8 cellular contexts compared by ENCODE assay signal in genomic region chr17:38824899-38825761, GRCh38. TPM values are rescaled to one million over a fixed set of nuclear protein-coding genes. Genes with fewer than 3 reads are reported as not detected.
A peak's percentile ranks its signal among the peaks of the same experiment; 100 is the strongest.
DNase-seq lines count a peak whose midpoint lies in the region; ATAC-seq lines count a peak whose summit lies in the region.

CWC25 (minus strand) TSS chr17:38825321; CDS start chr17:38825183, 138 bp downstream.

- ATAC-seq in GM19324 (IDR thresholded peaks at IDR 0.05; ENCODE audit: low FRiP score, unreplicated experiment) (peak; percentile 97), HG03521 (IDR thresholded peaks at IDR 0.05; ENCODE audit: unreplicated experiment) (peak; percentile 83), left lobe of liver (peak; percentile 87)

- peak; percentile 95 for DNase-seq in Ammon's horn (ENCODE audit: low spot score)
- peak; percentile 90 for DNase-seq in NCI-H748 (lab: John Stamatoyannopoulos, UW; ENCODE audit: unreplicated experiment)
- peak; percentile 96 for DNase-seq in activated CD4-positive, alpha-beta T cell treated with anti-CD3 and anti-CD28 coated beads, Interleukin-2, amount 50 U/mL, for 1 hour
- DNase-seq in cortex of kidney (lab: John Stamatoyannopoulos, UW) = peak; percentile 89
- DNase-seq in left lobe of liver (ENCODE audit: low spot score) = peak; percentile 98
- DNase-seq in stimulated activated CD4-positive, alpha-beta T cell treated with anti-CD3 and anti-CD28 coated beads, Interleukin-2, amount 100 ng/mL, for 24 hours = peak; percentile 96 to 97

RNA-seq across cellular contexts. Expression of gene CWC25, which starts in this region (rescaled TPM):
- total RNA-seq in left lobe of liver = 11.2 TPM

Comparison
In these comparisons a context has a peak if more than half of its experiments do, and no peak if none do; other contexts are left out.
1. Peak in every context shown above with its lines: DNase-seq and ATAC-seq.